Comparison of ENCODE assay signal across 1 cellular context in genomic region chr15:75453703-75454470, GRCh38.
A peak's percentile ranks its signal among the peaks of the same experiment; 100 is the strongest.
TF ChIP-seq lines count a peak whose summit lies in the region.

No MANE protein-coding gene starts in this region.

TF ChIP-seq in K562, 482 proteins besides CTCF, POLR2A, EP300 and RAD21 (continued from another document and continues in another):
- TF ChIP-seq RFX5 (IDR thresholded peaks at IDR 0.05; ENCODE audit: low read depth, low read length) (peak; percentile 56; the same call in 1 of the 2 replicates), CLOCK (CRISPR knock-in tag; IDR thresholded peaks at IDR 0.05; ENCODE audit: borderline replicate concordance) (no peak), ZBTB49 (CRISPR knock-in tag; IDR thresholded peaks at IDR 0.05; ENCODE audit: borderline replicate concordance) (no peak), PREB (CRISPR knock-in tag; IDR thresholded peaks at IDR 0.05) (no peak), NONO (IDR thresholded peaks at IDR 0.05; ENCODE audit: low read depth in 2 of 2, low read length in 1 of 2) (peak in 1 of 2 experiments; percentile 64; a peak in 1 of 4 replicates), NFE2 (IDR thresholded peaks at IDR 0.05; ENCODE audit: low read depth) (no peak), ATF1 (CRISPR knock-in tag; IDR thresholded peaks at IDR 0.05) (0 out of 2 replicates have a peak, but pooled peaks have one; percentile 15), ATF1 (tag; IDR thresholded peaks at IDR 0.05) (peak; percentile 94), CBX1 (IDR thresholded peaks at IDR 0.05; ENCODE audit: low read depth) (peak; percentile 85), HDAC2 (IDR thresholded peaks at IDR 0.05) (peak; percentile 66; the same call in 1 of the 2 replicates), TAL1 (IDR thresholded peaks at IDR 0.05) (no peak), ZNF407 (IDR thresholded peaks at IDR 0.05; ENCODE audit: low read depth) (no peak), ELK1 (CRISPR knock-in tag; IDR thresholded peaks at IDR 0.05) (no peak), CCNT2 (IDR thresholded peaks at IDR 0.05; ENCODE audit: borderline replicate concordance, extremely low read depth, insufficient read length, low read depth, low read length) (peak; percentile 63), ZNF146 (CRISPR knock-in tag; IDR thresholded peaks at IDR 0.05; ENCODE audit: unreplicated experiment) (no peak), TCF15 (CRISPR knock-in tag; IDR thresholded peaks at IDR 0.05) (no peak), SMAD1 (IDR thresholded peaks at IDR 0.05; ENCODE audit: low read depth, low read length, partially characterized antibody) (peak; percentile 34), PHB (CRISPR knock-in tag; IDR thresholded peaks at IDR 0.05) (no peak), ZBTB26 (CRISPR knock-in tag; IDR thresholded peaks at IDR 0.05) (no peak), MCM5 (IDR thresholded peaks at IDR 0.05; ENCODE audit: low read depth) (no peak), TOE1 (IDR thresholded peaks at IDR 0.05; ENCODE audit: borderline replicate concordance) (no peak), TOE1 (CRISPR knock-in tag; IDR thresholded peaks at IDR 0.05; ENCODE audit: borderline replicate concordance, low read depth) (no peak), DPF2 (IDR thresholded peaks at IDR 0.05) (0 out of 2 replicates have a peak, but pooled peaks have one; percentile 30), CEBPG (CRISPR knock-in tag; IDR thresholded peaks at IDR 0.05) (peak; percentile 66; the same call in 1 of the 2 replicates), CEBPG (tag; conservative IDR thresholded peaks at IDR 0.05 in 1 of 2, IDR thresholded peaks at IDR 0.05 in 1 of 2) (peak; percentile 72 to 81), PTBP1 (IDR thresholded peaks at IDR 0.05; ENCODE audit: low read depth, low read length) (0 out of 2 replicates have a peak, but pooled peaks have one; percentile 39), TEAD2 (tag; IDR thresholded peaks at IDR 0.05) (no peak), ZNF398 (CRISPR knock-in tag; IDR thresholded peaks at IDR 0.05) (no peak), YBX1 (IDR thresholded peaks at IDR 0.05) (no peak), ATF6 (CRISPR knock-in tag; IDR thresholded peaks at IDR 0.05) (no peak; the same call in 1 of the 2 replicates), FOXP1 (CRISPR knock-in tag; IDR thresholded peaks at IDR 0.05) (peak; percentile 79; the same call in 1 of the 2 replicates), ELF4 (CRISPR knock-in tag; IDR thresholded peaks at IDR 0.05) (peak; percentile 20; the same call in 1 of the 2 replicates), MXI1 (IDR thresholded peaks at IDR 0.05; ENCODE audit: low read depth, low read length) (peak; percentile 68; the same call in 1 of the 2 replicates), TCF7L2 (IDR thresholded peaks at IDR 0.05; ENCODE audit: low read depth, low read length) (no peak), RCOR1 (IDR thresholded peaks at IDR 0.05; ENCODE audit: borderline replicate concordance in 1 of 2, low read depth in 2 of 2, low read length in 2 of 2) (peak in 1 of 2 experiments; percentile 9; a peak in 1 of 4 replicates), E2F5 (CRISPR knock-in tag; IDR thresholded peaks at IDR 0.05) (no peak)
